Comparison of ENCODE assay signal across 37 cellular contexts in genomic region chrX:107480272-107480671, GRCh38. TPM values are rescaled to one million over a fixed set of nuclear protein-coding genes. Genes with fewer than 3 reads are reported as not detected.
A peak's percentile ranks its signal among the peaks of the same experiment; 100 is the strongest.
DNase-seq lines count a peak whose midpoint lies in the region; ATAC-seq, FAIRE-seq and TF ChIP-seq lines count a peak whose summit lies in the region.
"Had no signal": no experiment of that assay in that cellular context is flagged by ENCODE, and none has a peak within 500 bp of the region (broad histone marks: within the 10 kb centered on the region; RNA-seq: fewer than 3 reads in every experiment).

No MANE protein-coding gene starts in this region.

- no peak overlapping the region for H3K27ac ChIP-seq in A549
- no peak overlapping the region for H3K27ac ChIP-seq in Panc1 (ENCODE audit: low read length)
- H3K27ac ChIP-seq: C4-2B, gastrocnemius medialis, psoas muscle, sigmoid colon had no signal

- peaks cover 3% of the 10 kb centered on the region for H3K27me3 ChIP-seq in Panc1 (ENCODE audit: control insufficient read depth, insufficient read depth, low read length)
- H3K27me3 ChIP-seq: sigmoid colon had no signal

- H3K9me3 Mint-ChIP-seq in activated CD4-positive, alpha-beta T cell treated with anti-CD3 and anti-CD28 coated beads for 36 hours (ENCODE audit: low read depth) = no peaks in the 10 kb centered on the region
- no peaks in the 10 kb centered on the region for H3K9me3 Mint-ChIP-seq in effector memory CD8-positive, alpha-beta T cell
- H3K9me3 Mint-ChIP-seq: activated naive CD4-positive, alpha-beta T cell treated with anti-CD3 and anti-CD28 coated beads for 36 hours; naive B cell; type B pancreatic cell had no signal

- H3K36me3 Mint-ChIP-seq in activated CD4-positive, alpha-beta T cell treated with anti-CD3 and anti-CD28 coated beads for 36 hours (ENCODE audit: low read depth) = no peaks in the 10 kb centered on the region
- peaks cover 4% of the 10 kb centered on the region for H3K36me3 Mint-ChIP-seq in effector memory CD8-positive, alpha-beta T cell (ENCODE audit: insufficient read depth)
- H3K36me3 Mint-ChIP-seq: naive B cell, type B pancreatic cell had no signal

- H3K36me3 ChIP-seq in Panc1 (ENCODE audit: control insufficient read depth, insufficient read depth, low read length) = no peaks in the 10 kb centered on the region
- H3K36me3 ChIP-seq: gastrocnemius medialis, sigmoid colon had no signal

- no peak for TF ChIP-seq RAD21 in A549 (conservative IDR thresholded peaks at IDR 0.05 in 1 of 2, IDR thresholded peaks at IDR 0.05 in 1 of 2)

- H3K4me3 Mint-ChIP-seq in activated CD4-positive, alpha-beta T cell treated with anti-CD3 and anti-CD28 coated beads for 36 hours = no peak overlapping the region
- H3K4me3 Mint-ChIP-seq in effector memory CD8-positive, alpha-beta T cell = peak overlapping the region; percentile 76 to 79
- H3K4me3 Mint-ChIP-seq: activated naive CD4-positive, alpha-beta T cell treated with anti-CD3 and anti-CD28 coated beads for 36 hours; naive B cell; T-helper 17 cell; type B pancreatic cell had no signal

- no peaks in the 10 kb centered on the region for H3K9me3 ChIP-seq in A549
- H3K9me3 ChIP-seq in Panc1 (ENCODE audit: control insufficient read depth, insufficient read depth, low read depth, low read length) = no peaks in the 10 kb centered on the region
- H3K9me3 ChIP-seq: gastrocnemius medialis, psoas muscle, sigmoid colon had no signal

- in situ Hi-C loops in Panc1 (cut with HindIII; ENCODE audit: low pct_unique_long_range_greater_than_20kb, low sequenced_read_pairs) = no loop called here

- FAIRE-seq in A549 (lab: Jason Lieb, UNC) = peak; percentile 67
- FAIRE-seq: endothelial cell of umbilical vein, H1, TTC549 had no signal

- POLR2A ChIA-PET in activated CD4-positive, alpha-beta T cell treated with anti-CD3 and anti-CD28 coated beads for 36 hours (lab: Charles Lee) = no interaction called here
- POLR2A ChIA-PET in A549 (lab: Yijun Ruan, JAX) (no interaction called here), Panc1 (lab: Charles Lee) (no interaction called here)

- no peak for TF ChIP-seq POLR2A in A549 (IDR thresholded peaks at IDR 0.05; ENCODE audit: low read length)

- H3K4me2 ChIP-seq in A549 = no peak overlapping the region

- peaks cover 4% of the 10 kb centered on the region for H3K27me3 Mint-ChIP-seq in activated CD4-positive, alpha-beta T cell treated with anti-CD3 and anti-CD28 coated beads for 36 hours
- H3K27me3 Mint-ChIP-seq in effector memory CD8-positive, alpha-beta T cell = no peaks in the 10 kb centered on the region
- H3K27me3 Mint-ChIP-seq: type B pancreatic cell had no signal

- no TSS peak for BruUV-seq in Panc1 (replicated peaks; lab: Mats Ljungman, UMichigan)

- intact Hi-C loops in activated CD4-positive, alpha-beta T cell treated with anti-CD3 and anti-CD28 coated beads for 36 hours (cut with DNase I, micrococcal nuclease) = no loop called here
- intact Hi-C loops in Panc1 (cut with micrococcal nuclease; ENCODE audit: unreplicated experiment) = no loop called here

- H3K4me3 ChIP-seq in A549 = no peak overlapping the region
- H3K4me3 ChIP-seq in Panc1 (ENCODE audit: low read depth in 2 of 2, low read length in 2 of 2) = no peak overlapping the region
- H3K4me3 ChIP-seq: gastrocnemius medialis, psoas muscle, sigmoid colon had no signal

- no peaks in the 10 kb centered on the region for H3K4me1 Mint-ChIP-seq in activated CD4-positive, alpha-beta T cell treated with anti-CD3 and anti-CD28 coated beads for 36 hours
- peaks cover 18 to 24% of the 10 kb centered on the region in 2 donors for H3K4me1 Mint-ChIP-seq in effector memory CD8-positive, alpha-beta T cell (ENCODE audit: low read depth in 2 of 2)
- H3K4me1 Mint-ChIP-seq: T-helper 17 cell had no signal

- TF ChIP-seq CTCF in A549 (IDR thresholded peaks at IDR 0.05) = no peak
- no peak for TF ChIP-seq CTCF in Panc1 (IDR thresholded peaks at IDR 0.05)

- no peak for DNase-seq in activated CD4-positive, alpha-beta T cell treated with anti-CD3 and anti-CD28 coated beads for 36 hours
- DNase-seq in activated CD4-positive, alpha-beta T cell treated with anti-CD3 and anti-CD28 coated beads for 4 hours = no peak
- DNase-seq in A549 (ENCODE audit: low read depth in 1 of 2, low spot score in 1 of 2) (no peak), Panc1 (ENCODE audit: low read depth, low spot score) (no peak), NOMO-1 (lab: John Stamatoyannopoulos, UW; ENCODE audit: unreplicated experiment in 2 of 2) (no peak)
- DNase-seq in effector memory CD8-positive, alpha-beta T cell = peak; percentile 2 to 27 (median 4)
- DNase-seq in activated T-cell treated with anti-CD3 and anti-CD28 coated beads, Interleukin-2, amount 50 U/mL, for 48 hours = no peak
- no peak for DNase-seq in activated effector memory CD4-positive, alpha-beta T cell treated with Interleukin-2 at 50 U/mL for 16 hours
- DNase-seq: 8988T; activated naive CD4-positive, alpha-beta T cell treated with anti-CD3 and anti-CD28 coated beads for 36 hours; activated T-cell treated with anti-CD3 and anti-CD28 coated beads, Interleukin-2, amount 50 U/mL, for 1 hour; amygdala; DMS79 treated with DMSO at 0.1 percent for 48 hours; gastrocnemius medialis; GDM1; KG1; kidney glomerular epithelial cell; midbrain; naive B cell; NCI-H1092 treated with DMSO at 0.1 percent for 48 hours; NCI-H1930; NCI-H2171 treated with DMSO at 0.1 percent for 48 hours; NCI-H510A; psoas muscle; Right ventricle myocardium superior; sigmoid colon; stimulated activated CD4-positive, alpha-beta T cell treated with anti-CD3 and anti-CD28 coated beads, Interleukin-4, amount 100 ng/mL, for 4 hours; T-helper 17 cell had no signal

- WGBS in A549 (ENCODE audit: missing lambda C conversion rate) = 33% methylated on average over 4 of the region's 5 CpGs

- H3K27ac Mint-ChIP-seq in activated CD4-positive, alpha-beta T cell treated with anti-CD3 and anti-CD28 coated beads for 36 hours = no peak overlapping the region
- peak overlapping the region; percentile 79 to 82 for H3K27ac Mint-ChIP-seq in effector memory CD8-positive, alpha-beta T cell
- H3K27ac Mint-ChIP-seq: activated naive CD4-positive, alpha-beta T cell treated with anti-CD3 and anti-CD28 coated beads for 36 hours; naive B cell; T-helper 17 cell; type B pancreatic cell had no signal

- no peak for TF ChIP-seq EP300 in A549 (IDR thresholded peaks at IDR 0.05)

- CTCF ChIA-PET in activated CD4-positive, alpha-beta T cell treated with anti-CD3 and anti-CD28 coated beads for 36 hours (lab: Charles Lee) = interaction anchor here (1.5 kb wide), 1 partner anchor 16 kb away, joined by 4 read pairs; no protein-coding TSS in a partner anchor
- CTCF ChIA-PET in A549 (lab: Yijun Ruan, JAX) (interaction anchor here (1.3 kb wide), 1 partner anchor 9 kb away, joined by 3 read pairs; no protein-coding TSS in a partner anchor), Panc1 (lab: Charles Lee) (interaction anchor here (0.5 kb wide), 1 partner anchor 25 kb away, joined by 3 read pairs; no protein-coding TSS in a partner anchor)

- H3K4me1 ChIP-seq in A549 = no peaks in the 10 kb centered on the region
- no peaks in the 10 kb centered on the region for H3K4me1 ChIP-seq in Panc1 (ENCODE audit: control insufficient read depth, insufficient read depth, low read length)
- H3K4me1 ChIP-seq: gastrocnemius medialis, psoas muscle, sigmoid colon had no signal

- peak; percentile 64 for ATAC-seq in activated CD4-positive, alpha-beta T cell treated with anti-CD3 and anti-CD28 coated beads for 36 hours
- no peak for ATAC-seq in A549
- ATAC-seq in Panc1 = peak; percentile 48; the same call in 1 of the 2 replicates
- peak; percentile 98 for ATAC-seq in effector memory CD8-positive, alpha-beta T cell (replicated peaks)
- ATAC-seq: activated CD4-positive, CD25-positive, alpha-beta regulatory T cell treated with anti-CD3 and anti-CD28 coated beads, Interleukin-2, amount 50 U/mL, for 24 hours; gastrocnemius medialis; psoas muscle; SK-N-SH treated with all-trans-retinoic acid at 6 μM for 48 hours; T-helper 17 cell had no signal

TF ChIP-seq in A549, 52 proteins besides CTCF, POLR2A, EP300 and RAD21:
- TF ChIP-seq MAFK (IDR thresholded peaks at IDR 0.05; ENCODE audit: partially characterized antibody) (peak; percentile 44), BCL3 (IDR thresholded peaks at IDR 0.05) (no peak), USF2 (IDR thresholded peaks at IDR 0.05) (no peak), HOXB5 (CRISPR knock-in tag; IDR thresholded peaks at IDR 0.05) (no peak)

RNA-seq across cellular contexts. Expression of gene FRMPD3, which starts 30.8 kb away (rescaled TPM):
- total RNA-seq in activated CD4-positive, alpha-beta T cell treated with anti-CD3 and anti-CD28 coated beads for 36 hours = not detected
- polyA plus RNA-seq in A549 (2011; rRNA removed) (0.01 and 0.03 TPM in 2 replicates), A549 (2017; fragmentation: RNase III; extraction: RNeasy Plus Mini Kit Qiagen cat#74134 plus additional on column Dnase treatment) (0.05 TPM in 3 replicates)
- 0.01 TPM in 2 replicates for polyA plus RNA-seq in A549 (2012; cell fraction: cytosol; rRNA removed)
- 0.01 and 0.04 TPM in 2 replicates for polyA plus RNA-seq in A549 (2012; cell fraction: nucleus; rRNA removed)
- polyA minus RNA-seq in A549 (2011; rRNA and poly(A)+ RNA removed) = 0.05 TPM in 1 of 2 replicates, not detected in the other
- 0.31 TPM for total RNA-seq in Panc1 (2021; ENCODE audit: unreplicated experiment)
- 0.21 TPM for polyA plus RNA-seq in Panc1 (2012; ENCODE audit: insufficient read length)
- total RNA-seq: activated naive CD4-positive, alpha-beta T cell treated with anti-CD3 and anti-CD28 coated beads for 36 hours; endothelial cell of umbilical vein; fibroblast of lung; gastrocnemius medialis; MCF 10A had no signal
- polyA plus RNA-seq: endothelial cell of umbilical vein had no signal

Comparison
In these comparisons a context has a peak if more than half of its experiments do, and no peak if none do; other contexts are left out.
1. ATAC-seq: peak in activated CD4-positive, alpha-beta T cell treated with anti-CD3 and anti-CD28 coated beads for 36 hours (single experiment), Panc1 (single experiment) and effector memory CD8-positive, alpha-beta T cell (single experiment); none in A549 (0 of 2).
2. DNase-seq: peak in effector memory CD8-positive, alpha-beta T cell (3 of 3); none in activated CD4-positive, alpha-beta T cell treated with anti-CD3 and anti-CD28 coated beads for 36 hours (single experiment), activated CD4-positive, alpha-beta T cell treated with anti-CD3 and anti-CD28 coated beads for 4 hours (0 of 2), A549 (0 of 2), Panc1 (single experiment), activated T-cell treated with anti-CD3 and anti-CD28 coated beads, Interleukin-2, amount 50 U/mL, for 48 hours (0 of 2), activated effector memory CD4-positive, alpha-beta T cell treated with Interleukin-2 at 50 U/mL for 16 hours (single experiment) and NOMO-1 (0 of 2).